22 cellular contexts compared by ENCODE assay signal in the genomic region with DNA sequence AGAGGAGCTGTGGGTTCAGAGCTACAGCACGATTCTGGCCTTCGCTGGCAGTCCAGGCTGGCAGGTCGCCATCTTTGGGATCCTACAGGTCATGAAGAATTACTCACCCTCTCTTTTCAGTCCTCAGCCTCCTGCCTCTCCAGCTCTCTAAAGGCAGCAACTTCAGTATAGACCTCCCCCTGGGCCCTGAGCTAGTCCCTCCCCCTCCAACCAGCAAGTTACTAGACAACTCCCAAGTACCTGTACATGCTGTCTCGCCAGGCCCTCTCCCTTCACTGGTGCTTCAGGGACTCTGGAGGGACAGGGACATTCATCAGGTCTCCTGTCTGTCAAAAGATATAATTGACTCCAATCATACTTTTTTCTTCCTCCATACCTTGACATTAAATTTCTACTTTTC. TPM values are rescaled to one million over a fixed set of nuclear protein-coding genes. Genes with fewer than 3 reads are reported as not detected.
DNase-seq lines count a peak whose midpoint lies in the region; ATAC-seq, FAIRE-seq and TF ChIP-seq lines count a peak whose summit lies in the region.
"Had no signal": no experiment of that assay in that cellular context is flagged by ENCODE, and none has a peak within 500 bp of the region (broad histone marks: within the 10 kb centered on the region; RNA-seq: fewer than 3 reads in every experiment).

A gene (minus strand): TSS at position 155 of the 400 bp plus-strand sequence. CDS start 227 bp downstream, outside the sequence.

- no peaks in the 10 kb centered on the region for H3K79me2 ChIP-seq in HepG2 (ENCODE audit: insufficient read depth, low read length)

- TF ChIP-seq POLR2A in adrenal gland (IDR thresholded peaks at IDR 0.05) (no peak), HepG2 (IDR thresholded peaks at IDR 0.05; ENCODE audit: insufficient read depth in 1 of 2, low read depth in 2 of 2, low read length in 2 of 2) (no peak)

- peak; percentile 5 for DNase-seq in DMS53 (lab: John Stamatoyannopoulos, UW)
- no peak for DNase-seq in DMS53 treated with DMSO at 0.1 percent for 48 hours (lab: John Stamatoyannopoulos, UW; ENCODE audit: unreplicated experiment)
- DNase-seq in adrenal gland = peak in 4 of 7 donors; percentile 13 to 22 (median 16)
- no peak for DNase-seq in HepG2 (ENCODE audit: low spot score)
- no peak for DNase-seq in activated CD4-positive, CD25-positive, alpha-beta regulatory T cell (lab: John Stamatoyannopoulos, UW)
- DNase-seq in HT-29 (ENCODE audit: low spot score) = no peak
- DNase-seq: AML-193; Caco-2; CD4-positive, alpha-beta T cell; DND-41; GDM1; HCEC 1CT had no signal

- ATAC-seq in HepG2 = no peak
- no peak for ATAC-seq in GM21717 (IDR thresholded peaks at IDR 0.05; ENCODE audit: unreplicated experiment)
- ATAC-seq: A549, GM23338 had no signal

- BruUV-seq in HepG2 (replicated peaks; lab: Mats Ljungman, UMichigan) = no TSS peak

- no peaks in the 10 kb centered on the region for H4K20me1 ChIP-seq in HepG2 (ENCODE audit: insufficient read depth, low read length)

- H3K4me2 ChIP-seq in HepG2 (ENCODE audit: low read depth, low read length) = peak within 1 kb of the TSS; percentile 76
- H3K4me2 ChIP-seq: A549, GM23338 had no signal

- H3K4me3 ChIP-seq in adrenal gland (no peak within 1 kb of the TSS), HepG2 (replicated peaks in 1 of 3; ENCODE audit: insufficient read depth in 1 of 3, low read depth in 2 of 3, low read length in 3 of 3) (peak within 1 kb of the TSS in 1 of 3 experiments; percentile 16; a peak in 1 of 6 replicates)
- H3K4me3 ChIP-seq: A549, GM23338 had no signal

- TF ChIP-seq CTCF in adrenal gland (IDR thresholded peaks at IDR 0.05) = no peak
- no peak for TF ChIP-seq CTCF in HepG2 (CRISPR knock-in tag; IDR thresholded peaks at IDR 0.05)

- CTCF ChIA-PET in HepG2 (lab: Yijun Ruan, JAX; ENCODE audit: low intra/inter-chr PET ratio, low total read pairs) = no interaction called here

- no peak within 1 kb of the TSS for H3K9ac ChIP-seq in HepG2 (ENCODE audit: insufficient read depth, low read depth, low read length)

- peaks cover 13% of the 10 kb centered on the region for H3K27me3 ChIP-seq in adrenal gland
- H3K27me3 ChIP-seq in HepG2 (ENCODE audit: control insufficient read depth in 1 of 2, insufficient read depth in 2 of 2, low read length in 2 of 2) = no peaks in the 10 kb centered on the region

- H2AFZ ChIP-seq in HepG2 (ENCODE audit: low read length) = peak within 1 kb of the TSS; percentile 54
- H2AFZ ChIP-seq: GM23338 had no signal

- H3K36me3 ChIP-seq in adrenal gland (replicated peaks in 1 of 2) (no peaks in the 10 kb centered on the region), HepG2 (replicated peaks in 1 of 2; ENCODE audit: control insufficient read depth in 1 of 2, insufficient read depth in 2 of 2, low read length in 2 of 2) (no peaks in the 10 kb centered on the region)

- no peak for TF ChIP-seq EP300 in HepG2 (IDR thresholded peaks at IDR 0.05; ENCODE audit: low read depth in 2 of 2, low read length in 2 of 2)
- TF ChIP-seq EP300 in HepG2 (CRISPR knock-in tag; IDR thresholded peaks at IDR 0.05; ENCODE audit: borderline replicate concordance) = no peak

- 55 to 69% (median 57%) methylated on average over 4 of the region's 4 CpGs for WGBS in adrenal gland, 4 donors
- 100% methylated on average over 1 of the region's 4 CpGs for WGBS in HepG2 (ENCODE audit: low lambda C conversion rate)

- H3K9me3 ChIP-seq in adrenal gland (replicated peaks in 1 of 3) = no peaks in the 10 kb centered on the region
- no peaks in the 10 kb centered on the region for H3K9me3 ChIP-seq in HepG2 (ENCODE audit: low read length)
- H3K9me3 ChIP-seq: A549, Caco-2 had no signal

- no peak for FAIRE-seq in HepG2 (lab: Jason Lieb, UNC)
- FAIRE-seq: A549, D721Med, GM12892, GM18507, H54 had no signal

- H3K4me1 ChIP-seq in adrenal gland (replicated peaks in 1 of 2) (no peaks in the 10 kb centered on the region), HepG2 (ENCODE audit: insufficient read depth, low read length) (peaks cover 22% of the 10 kb centered on the region)
- H3K4me1 ChIP-seq: A549, Caco-2 had no signal

- POLR2A ChIA-PET in HepG2 (lab: Yijun Ruan, JAX) = no interaction called here

- intact Hi-C loops in adrenal gland (cut with DNase I) (no loop called here), HepG2 (cut with micrococcal nuclease; ENCODE audit: unreplicated experiment) (no loop called here)

- in situ Hi-C loops in HepG2 (cut with HindIII; ENCODE audit: extremely low pct_ligation_motif_present, low pct_unique_long_range_greater_than_20kb) = no loop called here

- no peak within 1 kb of the TSS for H3K27ac ChIP-seq in adrenal gland
- H3K27ac ChIP-seq in HepG2 (ENCODE audit: extremely low read length, insufficient read depth, low read length) = peak within 1 kb of the TSS; percentile 35
- H3K27ac ChIP-seq: 22Rv1, A549, C4-2B had no signal

- no peak for TF ChIP-seq RAD21 in HepG2 (CRISPR knock-in tag; IDR thresholded peaks at IDR 0.05)

TF ChIP-seq in HepG2, 621 proteins besides CTCF, POLR2A, EP300 and RAD21 (continues in another document):
- TF ChIP-seq MED13 (CRISPR knock-in tag; IDR thresholded peaks at IDR 0.05) = no peak
- TF ChIP-seq ARNT2 (CRISPR knock-in tag; IDR thresholded peaks at IDR 0.05; ENCODE audit: low read depth) = no peak
- TF ChIP-seq, protein P1, sequence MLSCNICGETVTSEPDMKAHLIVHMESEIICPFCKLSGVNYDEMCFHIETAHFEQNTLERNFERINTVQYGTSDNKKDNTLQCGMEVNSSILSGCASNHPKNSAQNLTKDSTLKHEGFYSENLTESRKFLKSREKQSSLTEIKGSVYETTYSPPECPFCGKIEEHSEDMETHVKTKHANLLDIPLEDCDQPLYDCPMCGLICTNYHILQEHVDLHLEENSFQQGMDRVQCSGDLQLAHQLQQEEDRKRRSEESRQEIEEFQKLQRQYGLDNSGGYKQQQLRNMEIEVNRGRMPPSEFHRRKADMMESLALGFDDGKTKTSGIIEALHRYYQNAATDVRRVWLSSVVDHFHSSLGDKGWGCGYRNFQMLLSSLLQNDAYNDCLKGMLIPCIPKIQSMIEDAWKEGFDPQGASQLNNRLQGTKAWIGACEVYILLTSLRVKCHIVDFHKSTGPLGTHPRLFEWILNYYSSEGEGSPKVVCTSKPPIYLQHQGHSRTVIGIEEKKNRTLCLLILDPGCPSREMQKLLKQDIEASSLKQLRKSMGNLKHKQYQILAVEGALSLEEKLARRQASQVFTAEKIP (CRISPR knock-in tag; IDR thresholded peaks at IDR 0.05; ENCODE audit: borderline replicate concordance) = no peak
- no peak for TF ChIP-seq ZNF430 (CRISPR knock-in tag; IDR thresholded peaks at IDR 0.05)

RNA-seq across cellular contexts. Expression of the gene that starts here (rescaled TPM):
- not detected for total RNA-seq in adrenal gland
- polyA plus RNA-seq in adrenal gland = not detected
- 2.2 and 2.6 TPM in 2 replicates for total RNA-seq in HepG2 (2016; rRNA removed; fragmentation: Illumina TruSeq; extraction: Trizol)
- total RNA-seq in HepG2 (2016; cell fraction: cytosol; rRNA removed; fragmentation: Illumina TruSeq; extraction: Trizol; ENCODE audit: low read depth) = 0.53 and 0.81 TPM in 2 replicates
- 3.2 TPM in 2 replicates for total RNA-seq in HepG2 (2016; cell fraction: insoluble cytoplasmic fraction; rRNA removed; fragmentation: Illumina TruSeq; extraction: Trizol)
- 2.9 TPM in 2 replicates for total RNA-seq in HepG2 (2016; cell fraction: membrane; rRNA removed; fragmentation: Illumina TruSeq; extraction: Trizol)
- total RNA-seq in HepG2 (2016; cell fraction: nucleus; rRNA removed; fragmentation: Illumina TruSeq; extraction: Trizol) = 1.9 and 2.0 TPM in 2 replicates
- polyA plus RNA-seq in HepG2 (2011; rRNA removed) = 3.5 and 5.5 TPM in 2 replicates
- 2.9 and 4.6 TPM in 2 replicates for polyA plus RNA-seq in HepG2 (2011; cell fraction: cytosol; rRNA removed)
- polyA plus RNA-seq in HepG2 (2011; cell fraction: nucleus; rRNA removed) = 2.1 and 2.5 TPM in 2 replicates
- polyA plus RNA-seq in HepG2 (2012) = 1.3 and 1.5 TPM in 2 replicates
- polyA plus RNA-seq in HepG2 (2016; cell fraction: cytosol; fragmentation: Illumina TruSeq; extraction: Trizol; ENCODE audit: low read depth) = 0.10 and 0.35 TPM in 2 replicates
- 1.0 and 1.8 TPM in 2 replicates for polyA plus RNA-seq in HepG2 (2016; cell fraction: insoluble cytoplasmic fraction; fragmentation: Illumina TruSeq; extraction: Trizol; ENCODE audit: low read depth)
- polyA plus RNA-seq in HepG2 (2016; cell fraction: membrane; fragmentation: Illumina TruSeq; extraction: Trizol; ENCODE audit: low read depth) = 0.79 and 1.1 TPM in 2 replicates
- polyA plus RNA-seq in HepG2 (2016; cell fraction: nucleus; fragmentation: Illumina TruSeq; extraction: Trizol; ENCODE audit: insufficient read depth, low read depth) = 0.67 and 2.6 TPM in 2 replicates
- polyA minus RNA-seq in HepG2 (2011; rRNA and poly(A)+ RNA removed; ENCODE audit: low replicate concordance) = 39.7 TPM in 1 of 2 replicates, not detected in the other
- polyA minus RNA-seq in HepG2 (2011; cell fraction: cytosol; rRNA and poly(A)+ RNA removed) = 2.1 and 5.5 TPM in 2 replicates
- 3.0 and 3.6 TPM in 2 replicates for polyA minus RNA-seq in HepG2 (2011; cell fraction: nucleus; rRNA and poly(A)+ RNA removed)
- not detected in 2 replicates for total RNA-seq in HT-29 (2014; rRNA removed; shearing (Covaris generic))
- total RNA-seq: CD4-positive, alpha-beta T cell; GM23338 had no signal
- polyA plus RNA-seq: A549, BJ, GM23338 had no signal

Comparison
In these comparisons a context has a peak if more than half of its experiments do, and no peak if none do; other contexts are left out.
1. Peak in DNase-seq in adrenal gland; RNA of the gene not detected or under 1 TPM.